1 cellular context compared by ENCODE assay signal in the genomic region with DNA sequence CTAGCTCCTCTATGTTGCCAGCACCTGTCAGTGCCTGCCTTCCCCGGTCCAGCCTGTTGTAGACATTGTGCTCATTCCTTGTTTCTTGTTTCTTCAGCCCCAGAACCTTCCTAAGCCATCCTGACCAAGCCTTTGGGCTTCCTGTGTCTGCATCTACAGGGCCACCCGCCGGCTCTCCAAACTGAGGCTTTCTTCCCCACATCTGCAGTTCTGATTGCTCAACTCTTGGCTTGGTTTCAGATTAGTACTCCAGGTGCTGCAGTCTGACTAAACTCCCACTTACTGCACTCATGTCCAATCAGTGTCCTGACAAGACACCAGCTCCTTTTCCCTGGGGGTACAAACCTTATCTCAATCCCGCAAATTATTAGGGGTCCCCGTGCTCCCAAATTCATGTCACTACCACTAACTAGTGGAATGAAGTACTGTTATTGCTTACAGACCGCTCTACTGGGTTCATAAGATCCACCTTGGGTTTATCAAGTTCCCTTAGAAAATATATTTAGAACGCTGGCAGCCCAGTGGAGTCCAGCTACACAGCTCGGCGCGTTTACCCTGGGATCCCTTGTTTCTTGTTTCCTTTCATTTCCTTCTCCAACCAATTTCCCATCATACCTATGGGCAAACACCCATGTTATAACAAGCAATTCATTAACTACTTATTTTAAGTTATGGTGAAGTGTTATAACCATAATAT.
TF ChIP-seq lines count a peak whose summit lies in the region.

No MANE protein-coding gene starts in this region.

TF ChIP-seq in IMR-90, 13 proteins besides CTCF, POLR2A, EP300 and RAD21:
- TF ChIP-seq CEBPB (IDR thresholded peaks at IDR 0.05; ENCODE audit: low read depth, low read length) (peak; percentile 53), CHD1 (IDR thresholded peaks at IDR 0.05; ENCODE audit: low read depth, low read length) (no peak), ELK1 (IDR thresholded peaks at IDR 0.05; ENCODE audit: borderline replicate concordance, low read depth, low read length) (no peak)
